8 cellular contexts compared by ENCODE assay signal in genomic region chr20:47501483-47502270, GRCh38. TPM values are rescaled to one million over a fixed set of nuclear protein-coding genes. Genes with fewer than 3 reads are reported as not detected.
DNase-seq lines count a peak whose midpoint lies in the region; ATAC-seq and TF ChIP-seq lines count a peak whose summit lies in the region.

Gene NCOA3 (plus strand): TSS chr20:47501887. CDS start chr20:47622248, 120,361 bp downstream.

- H3K27ac Mint-ChIP-seq in natural killer cell: peak within 1 kb of the TSS; percentile 91 to 98

- no peaks in the 10 kb centered on the region for H3K27me3 Mint-ChIP-seq in natural killer cell (ENCODE audit: low read depth in 2 of 2)

- H3K9me3 Mint-ChIP-seq in natural killer cell: no peaks in the 10 kb centered on the region

- peaks cover 29 to 35% of the 10 kb centered on the region in 2 donors for H3K4me1 Mint-ChIP-seq in natural killer cell

- intact Hi-C loops in natural killer cell (cut with micrococcal nuclease): loop anchor here (1.0 to 10.0 kb wide), 3 partner anchors 14 to 147 kb away; partner anchors contain the start of gene ZMYND8

- H3K4me3 Mint-ChIP-seq in natural killer cell: peak within 1 kb of the TSS; percentile 98

- ATAC-seq in GM21825 (IDR thresholded peaks at IDR 0.05; ENCODE audit: unreplicated experiment) (peak; percentile 77), natural killer cell (peak; percentile 83 to 88 (median 86))

- H3K4me3 ChIP-seq in LNCaP clone FGC (ENCODE audit: low read depth, low read length): peak within 1 kb of the TSS; percentile 91

- H3K36me3 Mint-ChIP-seq in natural killer cell: no peaks in the 10 kb centered on the region

- DNase-seq in Daoy (ENCODE audit: low read depth) (peak; percentile 96), LNCaP clone FGC (ENCODE audit: low read depth) (peak; percentile 79), RPMI8226 (peak; percentile 97), fibroblast of peridontal ligament (ENCODE audit: extremely low read depth) (peak; percentile 87), natural killer cell (peak; percentile 84)
- peak; percentile 76 to 82 for DNase-seq in activated T-helper 1 cell treated with anti-CD3 and anti-CD28 coated beads, Interleukin-2, amount 50 U/mL, for 16 hours (ENCODE audit: low read depth in 1 of 2, low spot score in 1 of 2)
- DNase-seq in stimulated activated naive CD4-positive, alpha-beta T cell (lab: John Stamatoyannopoulos, UW): peak; percentile 74 to 85 (median 79)

- TF ChIP-seq CTCF in LNCaP clone FGC (IDR thresholded peaks at IDR 0.05; ENCODE audit: control insufficient read depth, extremely low read depth, insufficient read depth) (peak; percentile 44), natural killer cell (IDR thresholded peaks at IDR 0.05) (peak; percentile 32)

RNA-seq across cellular contexts. Expression of gene NCOA3, which starts in this region (rescaled TPM):
- total RNA-seq in Daoy (2014; rRNA removed; shearing (Covaris generic)): 13.4 and 13.7 TPM in 2 replicates
- 10 to 100 TPM; 44.3 to 63.3 (median 57.8) TPM for total RNA-seq in natural killer cell

Comparison
In these comparisons a context has a peak if more than half of its experiments do, and no peak if none do; other contexts are left out.
1. Peak in every context shown above with its lines: DNase-seq, ATAC-seq and H3K4me3 ChIP-seq.